In the genomic region with DNA sequence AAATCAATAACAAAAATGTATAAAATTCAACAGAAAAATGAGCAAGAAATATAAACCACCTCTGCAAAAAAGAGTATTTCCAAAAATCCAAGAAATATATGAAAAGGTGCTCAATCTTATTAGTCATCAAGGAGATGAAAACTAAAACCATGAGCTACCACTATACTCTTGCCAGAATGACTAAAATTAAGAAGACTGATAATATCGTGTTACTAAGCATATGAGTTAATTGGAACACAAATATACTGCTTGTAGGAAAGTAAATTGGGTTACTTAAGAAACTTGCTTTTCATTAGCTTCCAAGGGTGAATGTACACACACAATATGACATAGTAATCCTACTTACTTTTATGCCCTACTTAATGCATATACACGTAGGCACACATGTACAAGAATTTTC, we compare ENCODE assay signal across 21 cellular contexts. TPM values are rescaled to one million over a fixed set of nuclear protein-coding genes. Genes with fewer than 3 reads are reported as not detected.
DNase-seq lines count a peak whose midpoint lies in the region; ATAC-seq and TF ChIP-seq lines count a peak whose summit lies in the region.
"Had no signal": no experiment of that assay in that cellular context is flagged by ENCODE, and none has a peak within 500 bp of the region (broad histone marks: within the 10 kb centered on the region; RNA-seq: fewer than 3 reads in every experiment).

No MANE protein-coding gene starts in this region.

- peaks cover 45% of the 10 kb centered on the region for H3K4me1 Mint-ChIP-seq in activated T-cell treated with anti-CD3 and anti-CD28 coated beads, Interleukin-2, amount 50 U/mL, for 4 hours (ENCODE audit: low read depth)
- H3K4me1 Mint-ChIP-seq in activated naive CD8-positive, alpha-beta T cell treated with anti-CD3 and anti-CD28 coated beads, Interleukin-2, amount 10 ng/mL, durations not matched to agents 7 days and 5 days: peaks cover 21% of the 10 kb centered on the region
- H3K4me1 Mint-ChIP-seq in stimulated activated naive CD8-positive, alpha-beta T cell treated with anti-CD3 and anti-CD28 coated beads, Interleukin-15, amount 100 ng/mL, for 72 hours: peaks cover 7% of the 10 kb centered on the region

- H3K36me3 ChIP-seq in Loucy (ENCODE audit: insufficient read depth, low read length): no peaks in the 10 kb centered on the region
- H3K36me3 ChIP-seq: colonic mucosa, heart right ventricle, suprapubic skin had no signal

- H3K4me3 Mint-ChIP-seq in activated T-cell treated with anti-CD3 and anti-CD28 coated beads, Interleukin-2, amount 50 U/mL, for 4 hours: peak overlapping the region; percentile 88
- H3K4me3 Mint-ChIP-seq in activated naive CD8-positive, alpha-beta T cell treated with anti-CD3 and anti-CD28 coated beads, Interleukin-2, amount 10 ng/mL, durations not matched to agents 7 days and 5 days: peak overlapping the region; percentile 98
- H3K4me3 Mint-ChIP-seq in stimulated activated naive CD8-positive, alpha-beta T cell treated with anti-CD3 and anti-CD28 coated beads, Interleukin-15, amount 100 ng/mL, for 72 hours: peak overlapping the region; percentile 83 to 87

- no peaks in the 10 kb centered on the region for H3K9me3 ChIP-seq in Loucy (ENCODE audit: insufficient read depth, low read depth, low read length)
- H3K9me3 ChIP-seq: colonic mucosa, heart right ventricle, suprapubic skin had no signal

- peaks cover 3% of the 10 kb centered on the region for H3K36me3 Mint-ChIP-seq in activated T-cell treated with anti-CD3 and anti-CD28 coated beads, Interleukin-2, amount 50 U/mL, for 4 hours (ENCODE audit: insufficient read depth)
- peaks cover 41% of the 10 kb centered on the region for H3K36me3 Mint-ChIP-seq in activated naive CD8-positive, alpha-beta T cell treated with anti-CD3 and anti-CD28 coated beads, Interleukin-2, amount 10 ng/mL, durations not matched to agents 7 days and 5 days

- no peaks in the 10 kb centered on the region for H3F3A ChIP-seq in Loucy (ENCODE audit: low read depth)

- H3K9ac ChIP-seq in Loucy (ENCODE audit: low read depth, low read length, poor library complexity, severe bottlenecking): peak overlapping the region; percentile 73

- DNase-seq in activated T-cell treated with anti-CD3 and anti-CD28 coated beads, Interleukin-2, amount 50 U/mL, for 4 hours: no peak
- no peak for DNase-seq in activated T-cell treated with anti-CD3 and anti-CD28 coated beads, Interleukin-2, amount 50 U/mL, for 1 hour
- DNase-seq in activated naive CD8-positive, alpha-beta T cell treated with anti-CD3 and anti-CD28 coated beads, Interleukin-2, amount 10 ng/mL, durations not matched to agents 7 days and 5 days: no peak
- no peak for DNase-seq in stimulated activated naive CD8-positive, alpha-beta T cell treated with anti-CD3 and anti-CD28 coated beads, Interleukin-15, amount 100 ng/mL, for 72 hours
- DNase-seq in GM13977 (ENCODE audit: low spot score): no peak
- DNase-seq: activated effector memory CD4-positive, alpha-beta T cell treated with Interleukin-2 at 50 U/mL for 16 hours; colonic mucosa; DMS79 treated with DMSO at 0.1 percent for 48 hours; heart right ventricle; MV-4-11; NCI-H187 treated with DMSO at 0.1 percent for 48 hours; NCI-H446 treated with DMSO at 0.1 percent for 48 hours; stimulated activated CD4-positive, alpha-beta T cell treated with anti-CD3 and anti-CD28 coated beads, Interleukin-12 subunit alpha, Interleukin-12 subunit beta, amount 100 ng/mL, for 4 hours; stimulated activated CD8-positive, alpha-beta memory T cell treated with anti-CD3 and anti-CD28 coated beads, Interleukin-4, amount 100 ng/mL, for 48 hours had no signal

- no peaks in the 10 kb centered on the region for H3K27me3 ChIP-seq in Loucy (ENCODE audit: insufficient read depth, low read length, poor library complexity, severe bottlenecking)
- H3K27me3 ChIP-seq: colonic mucosa, heart right ventricle, suprapubic skin had no signal

- no peaks in the 10 kb centered on the region for H3K27me3 Mint-ChIP-seq in activated T-cell treated with anti-CD3 and anti-CD28 coated beads, Interleukin-2, amount 50 U/mL, for 4 hours (ENCODE audit: low read depth)
- H3K27me3 Mint-ChIP-seq in activated naive CD8-positive, alpha-beta T cell treated with anti-CD3 and anti-CD28 coated beads, Interleukin-2, amount 10 ng/mL, durations not matched to agents 7 days and 5 days: no peaks in the 10 kb centered on the region
- no peaks in the 10 kb centered on the region for H3K27me3 Mint-ChIP-seq in stimulated activated naive CD8-positive, alpha-beta T cell treated with anti-CD3 and anti-CD28 coated beads, Interleukin-15, amount 100 ng/mL, for 72 hours

- H3K9me2 ChIP-seq in Loucy (replicated peaks; ENCODE audit: low read depth, low read length): no peaks in the 10 kb centered on the region

- peak overlapping the region; percentile 91 for H3K27ac Mint-ChIP-seq in activated naive CD8-positive, alpha-beta T cell treated with anti-CD3 and anti-CD28 coated beads, Interleukin-2, amount 10 ng/mL, durations not matched to agents 7 days and 5 days
- peak overlapping the region; percentile 77 to 90 for H3K27ac Mint-ChIP-seq in stimulated activated naive CD8-positive, alpha-beta T cell treated with anti-CD3 and anti-CD28 coated beads, Interleukin-15, amount 100 ng/mL, for 72 hours

- H4K20me1 ChIP-seq in Loucy (ENCODE audit: insufficient read depth, low read length, poor library complexity, severe bottlenecking): peaks cover 20% of the 10 kb centered on the region

- H2AFZ ChIP-seq in Loucy (ENCODE audit: low read length): no peak overlapping the region; the same call in 1 of the 2 replicates

- in situ Hi-C loops in GM13977 (cut with MboI; ENCODE audit: low pct_unique_long_range_greater_than_20kb, low sequenced_read_pairs, unreplicated experiment): no loop called here

- peaks cover 82% of the 10 kb centered on the region for H3K79me2 ChIP-seq in Loucy (ENCODE audit: insufficient read depth, low read length)

- H3K4me3 ChIP-seq in Loucy (ENCODE audit: low read length, poor library complexity, severe bottlenecking): peak overlapping the region; percentile 90
- H3K4me3 ChIP-seq: colonic mucosa, K562, suprapubic skin had no signal

- peak; percentile 72 to 84 for ATAC-seq in activated T-cell treated with anti-CD3 and anti-CD28 coated beads, Interleukin-2, amount 50 U/mL, for 4 hours
- ATAC-seq in activated naive CD8-positive, alpha-beta T cell treated with anti-CD3 and anti-CD28 coated beads, Interleukin-2, amount 10 ng/mL, durations not matched to agents 7 days and 5 days (ENCODE audit: low read depth): no peak
- peak; percentile 78 for ATAC-seq in stimulated activated naive CD8-positive, alpha-beta T cell treated with anti-CD3 and anti-CD28 coated beads, Interleukin-15, amount 100 ng/mL, for 72 hours
- no peak for ATAC-seq in GM21447 (IDR thresholded peaks at IDR 0.05; ENCODE audit: unreplicated experiment)
- ATAC-seq in GM18519 (IDR thresholded peaks at IDR 0.05; ENCODE audit: low FRiP score, unreplicated experiment): no peak
- ATAC-seq: heart right ventricle, K562 had no signal

- peaks cover 70% of the 10 kb centered on the region for H3K4me1 ChIP-seq in Loucy (ENCODE audit: insufficient read depth, low read length, poor library complexity, severe bottlenecking)
- H3K4me1 ChIP-seq: colonic mucosa, heart right ventricle, suprapubic skin had no signal

- no peak for TF ChIP-seq CTCF in Loucy (conservative IDR thresholded peaks at IDR 0.05; ENCODE audit: low read length)
- TF ChIP-seq CTCF in GM13977 (IDR thresholded peaks at IDR 0.05; ENCODE audit: extremely low read depth, insufficient read depth, missing control alignments): no peak

- POLR2A ChIA-PET in activated naive CD8-positive, alpha-beta T cell treated with anti-CD3 and anti-CD28 coated beads, Interleukin-2, amount 10 ng/mL, durations not matched to agents 7 days and 5 days (lab: Charles Lee): interaction anchor here (0.7 to 5.0 kb wide), 4 partner anchors 71 to 82 kb away, joined by 3 to 64 read pairs (median 6); no protein-coding TSS in a partner anchor

- H3K4me2 ChIP-seq in Loucy (ENCODE audit: low read depth, low read length, poor library complexity, severe bottlenecking): peak overlapping the region; percentile 96

- peaks cover 3% of the 10 kb centered on the region for H3K9me3 Mint-ChIP-seq in activated T-cell treated with anti-CD3 and anti-CD28 coated beads, Interleukin-2, amount 50 U/mL, for 4 hours
- H3K9me3 Mint-ChIP-seq in activated naive CD8-positive, alpha-beta T cell treated with anti-CD3 and anti-CD28 coated beads, Interleukin-2, amount 10 ng/mL, durations not matched to agents 7 days and 5 days: no peaks in the 10 kb centered on the region
- H3K9me3 Mint-ChIP-seq in stimulated activated naive CD8-positive, alpha-beta T cell treated with anti-CD3 and anti-CD28 coated beads, Interleukin-15, amount 100 ng/mL, for 72 hours: no peaks in the 10 kb centered on the region

RNA-seq across cellular contexts. Expression of a gene that starts 3.4 kb away (rescaled TPM):
- total RNA-seq in activated T-cell treated with anti-CD3 and anti-CD28 coated beads, Interleukin-2, amount 50 U/mL, for 4 hours: 1 to 10 TPM; 7.4 to 7.8 (median 7.8) TPM
- 100 to 1,000 TPM; 152 to 155 TPM for total RNA-seq in activated naive CD8-positive, alpha-beta T cell treated with anti-CD3 and anti-CD28 coated beads, Interleukin-2, amount 10 ng/mL, durations not matched to agents 7 days and 5 days
- total RNA-seq: renal cortical epithelial cell, RPMI7951 had no signal

Comparison
In these comparisons a context has a peak if more than half of its experiments do, and no peak if none do; other contexts are left out.
1. ATAC-seq: peak in activated T-cell treated with anti-CD3 and anti-CD28 coated beads, Interleukin-2, amount 50 U/mL, for 4 hours (2 of 2) and stimulated activated naive CD8-positive, alpha-beta T cell treated with anti-CD3 and anti-CD28 coated beads, Interleukin-15, amount 100 ng/mL, for 72 hours (single experiment); none in activated naive CD8-positive, alpha-beta T cell treated with anti-CD3 and anti-CD28 coated beads, Interleukin-2, amount 10 ng/mL, durations not matched to agents 7 days and 5 days (single experiment), GM21447 (single experiment) and GM18519 (single experiment).
2. RNA of a gene that starts 3.4 kb away (total RNA-seq): 152 to 155 TPM in activated naive CD8-positive, alpha-beta T cell treated with anti-CD3 and anti-CD28 coated beads, Interleukin-2, amount 10 ng/mL, durations not matched to agents 7 days and 5 days; 7.4 to 7.8 TPM in activated T-cell treated with anti-CD3 and anti-CD28 coated beads, Interleukin-2, amount 50 U/mL, for 4 hours; every median in the first group is over 10 times any median in the second.
3. Peak in every context shown above with its lines, with median percentiles within 50 percentile points of each other: H3K4me3 Mint-ChIP-seq.